ENCODE assay signal across 1 cellular context in the genomic region with DNA sequence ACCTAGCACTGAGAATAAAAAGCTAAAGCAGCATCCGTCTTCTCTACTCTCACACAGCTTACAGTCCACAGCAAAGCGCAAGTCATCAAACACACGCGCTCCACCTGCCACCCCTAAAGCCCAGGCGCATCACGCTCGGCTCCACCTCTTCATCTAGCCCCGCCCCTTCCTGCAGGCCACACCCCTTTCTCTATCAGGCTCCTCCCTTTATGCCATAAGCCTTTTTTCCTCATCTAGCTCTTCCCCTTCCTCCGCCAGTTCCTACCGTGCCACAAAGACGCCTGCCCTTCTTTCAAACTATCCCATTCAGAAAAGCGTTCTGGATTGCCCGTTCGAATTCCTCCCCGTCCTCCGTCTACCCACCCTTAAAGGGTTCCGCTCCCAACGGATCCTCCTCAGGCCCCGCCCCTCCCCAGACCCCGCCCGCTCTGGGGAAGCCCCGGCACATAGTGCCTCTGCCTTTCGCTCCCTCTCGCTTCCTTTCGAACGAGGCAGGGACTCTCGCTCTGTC.
TF ChIP-seq lines count a peak whose summit lies in the region.

No MANE protein-coding gene starts in this region.

TF ChIP-seq in H1, 55 proteins besides CTCF, POLR2A, EP300 and RAD21:
- no peak for TF ChIP-seq MAFK (IDR thresholded peaks at IDR 0.05; ENCODE audit: low read depth, low read length)
- TF ChIP-seq SIX5 (IDR thresholded peaks at IDR 0.05; ENCODE audit: low read depth, low read length) = no peak
- TF ChIP-seq GABPA (IDR thresholded peaks at IDR 0.05; ENCODE audit: borderline replicate concordance, insufficient read depth, low read length) = no peak
- 0 out of 2 replicates have a peak, but pooled peaks have one; percentile 6 for TF ChIP-seq NRF1 (IDR thresholded peaks at IDR 0.05; ENCODE audit: low read depth, low read length)
- TF ChIP-seq SRF (IDR thresholded peaks at IDR 0.05; ENCODE audit: low read depth, low read length) = 0 out of 2 replicates have a peak, but pooled peaks have one; percentile 3
- no peak; the same call in 1 of the 2 replicates for TF ChIP-seq RBBP5 (IDR thresholded peaks at IDR 0.05; ENCODE audit: borderline replicate concordance, low read depth, low read length)
- peak; percentile 56; the same call in 1 of the 2 replicates for TF ChIP-seq E2F6 (IDR thresholded peaks at IDR 0.05)
- TF ChIP-seq RFX5 (IDR thresholded peaks at IDR 0.05; ENCODE audit: borderline replicate concordance, low read depth, low read length) = no peak
- TF ChIP-seq, protein P1, sequence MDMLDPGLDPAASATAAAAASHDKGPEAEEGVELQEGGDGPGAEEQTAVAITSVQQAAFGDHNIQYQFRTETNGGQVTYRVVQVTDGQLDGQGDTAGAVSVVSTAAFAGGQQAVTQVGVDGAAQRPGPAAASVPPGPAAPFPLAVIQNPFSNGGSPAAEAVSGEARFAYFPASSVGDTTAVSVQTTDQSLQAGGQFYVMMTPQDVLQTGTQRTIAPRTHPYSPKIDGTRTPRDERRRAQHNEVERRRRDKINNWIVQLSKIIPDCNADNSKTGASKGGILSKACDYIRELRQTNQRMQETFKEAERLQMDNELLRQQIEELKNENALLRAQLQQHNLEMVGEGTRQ (IDR thresholded peaks at IDR 0.05; ENCODE audit: low read length) = no peak
- peak; percentile 42; the same call in 1 of the 2 replicates for TF ChIP-seq POLR2AphosphoS5 (IDR thresholded peaks at IDR 0.05; ENCODE audit: low read depth, low read length)
- 0 out of 2 replicates have a peak, but pooled peaks have one; percentile 33 for TF ChIP-seq SP1 (IDR thresholded peaks at IDR 0.05; ENCODE audit: low read depth, low read length)
- TF ChIP-seq PHF8 (conservative IDR thresholded peaks at IDR 0.05; ENCODE audit: low read depth, low read length) = peak; percentile 16
- peak; percentile 82 for TF ChIP-seq MAX (IDR thresholded peaks at IDR 0.05)
- TF ChIP-seq SUZ12 (IDR thresholded peaks at IDR 0.05; ENCODE audit: low read length) = no peak
- peak; percentile 41 for TF ChIP-seq TAF7 (optimal IDR thresholded peaks at IDR 0.05; ENCODE audit: borderline replicate concordance, low read depth, low read length)
- no peak for TF ChIP-seq KDM4A (IDR thresholded peaks at IDR 0.05; ENCODE audit: low read depth, low read length, severe bottlenecking)
